ENCODE assay signal across 8 cellular contexts in the genomic region with DNA sequence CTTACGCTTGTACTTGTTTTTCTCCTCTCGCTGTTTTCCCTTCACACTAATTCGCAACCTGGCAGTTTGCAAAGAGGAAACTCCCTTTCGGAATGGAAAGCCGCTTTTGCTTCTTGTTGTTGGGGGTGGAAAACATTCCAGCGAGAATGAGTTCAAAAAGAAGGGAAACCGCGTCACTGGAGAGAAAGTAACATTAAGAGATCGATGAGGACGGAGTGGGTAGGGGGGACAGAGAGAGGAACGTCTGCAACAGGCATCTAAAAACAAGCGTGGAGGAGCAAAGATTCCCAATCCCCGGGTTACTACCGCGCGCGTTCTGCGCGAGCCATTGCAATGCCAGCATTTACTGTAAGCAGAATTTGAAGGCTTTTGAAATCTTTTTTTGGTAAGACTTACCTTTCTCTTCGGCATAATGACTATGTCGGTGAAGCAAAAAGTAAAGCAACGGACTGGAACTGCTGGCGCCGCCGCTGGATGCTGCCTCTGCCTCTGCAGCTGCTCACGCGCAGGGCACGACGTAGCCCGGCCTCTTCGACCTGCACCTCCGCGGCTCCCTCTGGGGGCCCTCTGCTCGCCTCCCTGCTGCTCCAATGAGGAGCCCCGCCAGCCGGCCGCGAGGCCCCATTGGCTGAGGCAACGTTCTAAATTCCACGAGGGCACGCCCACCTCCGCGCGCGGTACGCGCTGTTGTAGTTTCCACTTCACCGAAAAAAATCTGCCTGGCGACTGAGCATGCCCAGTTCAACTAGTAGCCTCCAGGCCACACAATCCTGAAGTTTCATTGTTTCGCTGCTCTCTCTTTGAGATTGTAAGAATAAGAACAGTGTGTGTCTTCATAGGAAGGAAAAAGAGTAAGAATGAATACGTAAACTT.
DNase-seq lines count a peak whose midpoint lies in the region; ATAC-seq lines count a peak whose summit lies in the region.

Gene HMGN3 (minus strand): TSS at position 533 of the 873 bp plus-strand sequence.

- no peaks in the 10 kb centered on the region for H3K9me3 Mint-ChIP-seq in central memory CD8-positive, alpha-beta T cell

- peak; percentile 94 for ATAC-seq in GM18909 (IDR thresholded peaks at IDR 0.05; ENCODE audit: poor library complexity, unreplicated experiment)
- peak; percentile 92 for ATAC-seq in HG03175 (IDR thresholded peaks at IDR 0.05; ENCODE audit: unreplicated experiment)
- peak; percentile 97 for ATAC-seq in central memory CD8-positive, alpha-beta T cell (replicated peaks; ENCODE audit: extremely low read depth, poor library complexity, severe bottlenecking)

- H3K4me1 Mint-ChIP-seq in central memory CD8-positive, alpha-beta T cell: peaks cover 17% of the 10 kb centered on the region

- DNase-seq in AG08395 (ENCODE audit: low spot score) (peak; percentile 94), NCI-H226 (peak; percentile 95), iris pigment epithelial cell (ENCODE audit: low read depth) (peak; percentile 96)
- DNase-seq in activated CD4-positive, CD25-positive, alpha-beta regulatory T cell treated with anti-CD3 and anti-CD28 coated beads, Interleukin-2, amount 50 U/mL, for 16 hours (ENCODE audit: low read depth, low spot score): peak; percentile 74
- DNase-seq in central memory CD8-positive, alpha-beta T cell (ENCODE audit: low spot score in 2 of 2): peak; percentile 82 to 87
- DNase-seq in stimulated activated CD4-positive, alpha-beta T cell treated with anti-CD3 and anti-CD28 coated beads, Interleukin-12 subunit alpha, Interleukin-12 subunit beta, amount 100 ng/mL, for 24 hours (ENCODE audit: low read depth in 2 of 2): peak; percentile 79 to 88

- no peaks in the 10 kb centered on the region for H3K27me3 Mint-ChIP-seq in central memory CD8-positive, alpha-beta T cell

- H3K36me3 Mint-ChIP-seq in central memory CD8-positive, alpha-beta T cell (ENCODE audit: insufficient read depth): no peaks in the 10 kb centered on the region

- H3K27ac Mint-ChIP-seq in central memory CD8-positive, alpha-beta T cell (ENCODE audit: low read depth): peak within 1 kb of the TSS; percentile 86

- peak within 1 kb of the TSS; percentile 92 for H3K4me3 Mint-ChIP-seq in central memory CD8-positive, alpha-beta T cell

Comparison
In these comparisons a context has a peak if more than half of its experiments do, and no peak if none do; other contexts are left out.
1. Peak in every context shown above with its lines: DNase-seq and ATAC-seq.